21 cellular contexts compared by ENCODE assay signal in the genomic region with DNA sequence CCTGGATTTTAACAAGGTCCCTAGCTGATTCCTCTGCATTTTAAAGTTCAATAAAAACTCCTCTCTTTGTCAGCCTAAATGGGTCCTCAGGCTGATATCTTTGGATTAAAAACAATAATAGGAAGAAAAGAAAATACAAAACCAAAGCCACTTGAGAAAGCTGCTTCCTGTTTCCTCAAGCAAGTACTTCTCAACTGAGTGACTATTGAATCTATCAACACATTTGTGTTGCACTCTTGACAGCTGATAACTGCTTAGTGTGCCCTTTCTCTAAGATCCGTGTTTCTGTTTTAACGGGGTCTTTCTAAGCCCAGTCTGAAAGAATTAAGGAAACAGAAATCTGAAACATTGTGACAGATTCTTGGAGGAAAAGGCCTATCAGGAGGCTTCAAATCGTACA.
"Had no signal": no experiment of that assay in that cellular context is flagged by ENCODE, and none has a peak within 500 bp of the region (broad histone marks: within the 10 kb centered on the region; RNA-seq: fewer than 3 reads in every experiment).

No MANE protein-coding gene starts in this region.

- H3K4me3 ChIP-seq: coronary artery, esophagus muscularis mucosa, gastroesophageal sphincter, heart left ventricle, hepatocyte, left ventricle myocardium inferior, lower lobe of right lung, mucosa of descending colon had no signal

- H3K36me3 Mint-ChIP-seq: mesothelial cell of epicardium; naive B cell; naive thymus-derived CD8-positive, alpha-beta T cell had no signal

- H3K36me3 ChIP-seq: esophagus muscularis mucosa, gastroesophageal sphincter, heart left ventricle, left ventricle myocardium inferior, lower lobe of right lung had no signal

- H3K4me2 ChIP-seq: hepatocyte had no signal

- DNase-seq: effector CD8-positive, alpha-beta T cell; effector memory CD8-positive, alpha-beta T cell; endodermal cell; foreskin keratinocyte; heart left ventricle; hypothalamus; immature natural killer cell; islet precursor cell; kidney; kidney glomerular epithelial cell; left colon; left ventricle myocardium inferior; lower lobe of right lung; mucosa of descending colon; naive B cell; naive thymus-derived CD8-positive, alpha-beta T cell had no signal

- H3K27me3 Mint-ChIP-seq: effector memory CD8-positive, alpha-beta T cell; naive B cell; naive thymus-derived CD8-positive, alpha-beta T cell had no signal

- H3K27me3 ChIP-seq: esophagus muscularis mucosa, foreskin keratinocyte, gastroesophageal sphincter, heart left ventricle, hepatocyte had no signal

- H3K79me2 ChIP-seq: hepatocyte had no signal

- H3K9me3 ChIP-seq: esophagus muscularis mucosa, gastroesophageal sphincter, lower lobe of right lung, mucosa of descending colon had no signal

- H3K4me1 ChIP-seq: esophagus muscularis mucosa, foreskin keratinocyte, gastroesophageal sphincter, heart left ventricle, left ventricle myocardium inferior, lower lobe of right lung had no signal

- H3K27ac Mint-ChIP-seq: effector memory CD8-positive, alpha-beta T cell; endodermal cell; mesothelial cell of epicardium; naive B cell; naive thymus-derived CD8-positive, alpha-beta T cell had no signal

- H2AFZ ChIP-seq: hepatocyte had no signal

- H3K4me1 Mint-ChIP-seq: mesothelial cell of epicardium; naive B cell; naive thymus-derived CD8-positive, alpha-beta T cell had no signal

- H3K4me3 Mint-ChIP-seq: effector memory CD8-positive, alpha-beta T cell; endodermal cell; immature natural killer cell; mesothelial cell of epicardium; naive B cell; naive thymus-derived CD8-positive, alpha-beta T cell had no signal
